9 cellular contexts compared by ENCODE assay signal in genomic region chr19:18109731-18110671, GRCh38. TPM values are rescaled to one million over a fixed set of nuclear protein-coding genes. Genes with fewer than 3 reads are reported as not detected.
DNase-seq lines count a peak whose midpoint lies in the region; ATAC-seq, FAIRE-seq and TF ChIP-seq lines count a peak whose summit lies in the region.
"Had no signal": no experiment of that assay in that cellular context is flagged by ENCODE, and none has a peak within 500 bp of the region (broad histone marks: within the 10 kb centered on the region; RNA-seq: fewer than 3 reads in every experiment).

No MANE protein-coding gene starts in this region.

- in situ Hi-C loops in transverse colon (cut with MboI; ENCODE audit: low pct_ligation_motif_present in 1 of 4, low pct_unique_long_range_greater_than_20kb in 1 of 4, low sequenced_read_pairs in 3 of 4) = no loop called here

- no peaks in the 10 kb centered on the region for H3K9me3 ChIP-seq in naive thymus-derived CD4-positive, alpha-beta T cell (ENCODE audit: control insufficient read depth in 2 of 3, low read length in 3 of 3)
- H3K9me3 ChIP-seq in transverse colon = no peaks in the 10 kb centered on the region

- H3K4me3 ChIP-seq in naive thymus-derived CD4-positive, alpha-beta T cell (ENCODE audit: low read length) = peak overlapping the region; percentile 72
- peak overlapping the region; percentile 44 to 70 (median 58) for H3K4me3 ChIP-seq in transverse colon

- peaks cover 9 to 11% of the 10 kb centered on the region in 2 donors for H3K4me1 ChIP-seq in naive thymus-derived CD4-positive, alpha-beta T cell (ENCODE audit: control insufficient read depth in 2 of 2, insufficient read depth in 2 of 2, low read length in 2 of 2)
- H3K4me1 ChIP-seq in transverse colon = peaks cover 9 to 38% (median 22%) of the 10 kb centered on the region in 4 donors

- no peak for TF ChIP-seq CTCF in transverse colon (IDR thresholded peaks at IDR 0.05)

- no peaks in the 10 kb centered on the region for H3K27me3 ChIP-seq in naive thymus-derived CD4-positive, alpha-beta T cell (ENCODE audit: control insufficient read depth in 2 of 2, insufficient read depth in 2 of 2, low read length in 2 of 2)
- H3K27me3 ChIP-seq in transverse colon = no peaks in the 10 kb centered on the region

- POLR2A ChIA-PET in activated CD4-positive, alpha-beta memory T cell treated with anti-CD3 and anti-CD28 coated beads, Interleukin-2, amount 10 ng/mL, durations not matched to agents 7 days and 5 days (lab: Charles Lee) = interaction anchor here (0.5 to 2.8 kb wide), 6 partner anchors 12 to 102 kb away, joined by 3 to 10 read pairs (median 6); partner anchors contain the start of genes ARRDC2, IL12RB1 and MAST3
- POLR2A ChIA-PET in naive thymus-derived CD4-positive, alpha-beta T cell (lab: Charles Lee) = interaction anchor here (0.7 to 10.7 kb wide), 9 partner anchors 9 to 170 kb away, joined by 3 to 169 read pairs (median 4); partner anchors contain the start of genes IL12RB1 and MAST3

- peak; percentile 51 for ATAC-seq in esophagus mucosa
- peak; percentile 72 for ATAC-seq in naive thymus-derived CD4-positive, alpha-beta T cell
- no peak for ATAC-seq in GM18867 (IDR thresholded peaks at IDR 0.05; ENCODE audit: unreplicated experiment)
- ATAC-seq in GM21717 (IDR thresholded peaks at IDR 0.05; ENCODE audit: unreplicated experiment) = no peak

- no peak for TF ChIP-seq EP300 in transverse colon (IDR thresholded peaks at IDR 0.05; ENCODE audit: low read depth)

- CTCF ChIA-PET in activated CD4-positive, alpha-beta memory T cell treated with anti-CD3 and anti-CD28 coated beads, Interleukin-2, amount 10 ng/mL, durations not matched to agents 7 days and 5 days (lab: Charles Lee) = interaction anchor here (0.6 to 5.3 kb wide), 9 partner anchors 8 to 661 kb away, joined by 3 to 24 read pairs (median 5); partner anchors contain the start of gene MAST3
- CTCF ChIA-PET in naive thymus-derived CD4-positive, alpha-beta T cell (lab: Charles Lee) = interaction anchor here (0.5 to 4.6 kb wide), 10 partner anchors 10 to 239 kb away, joined by 3 to 25 read pairs (median 7); partner anchors contain the start of genes MAST3 and PIK3R2

- intact Hi-C loops in naive thymus-derived CD4-positive, alpha-beta T cell (cut with micrococcal nuclease) = loop anchor here (1.0 to 10.0 kb wide), 3 partner anchors 12 to 415 kb away; partner anchors contain the start of genes ELL (in 1 of the 2) and RPL18A (in 1 of the 2)
- intact Hi-C loops in transverse colon (cut with DNase I; ENCODE audit: low total_unique reads) = loop anchor here (5.0 kb wide), 2 partner anchors 52 to 142 kb away; no protein-coding TSS in a partner anchor

- peak; percentile 45 for TF ChIP-seq POLR2A in transverse colon (IDR thresholded peaks at IDR 0.05)

- peak overlapping the region; percentile 85 for H3K27ac ChIP-seq in naive thymus-derived CD4-positive, alpha-beta T cell (ENCODE audit: low read depth, low read length)
- peak overlapping the region; percentile 80 to 87 (median 84) for H3K27ac ChIP-seq in transverse colon

- H3K27me3 Mint-ChIP-seq in activated CD4-positive, alpha-beta memory T cell treated with anti-CD3 and anti-CD28 coated beads, Interleukin-2, amount 10 ng/mL, durations not matched to agents 7 days and 5 days = peaks cover 6% of the 10 kb centered on the region
- peaks cover 0 to 3% (median 0%) of the 10 kb centered on the region in 5 donors for H3K27me3 Mint-ChIP-seq in naive thymus-derived CD4-positive, alpha-beta T cell

- H3K4me3 Mint-ChIP-seq in activated CD4-positive, alpha-beta memory T cell treated with anti-CD3 and anti-CD28 coated beads, Interleukin-2, amount 10 ng/mL, durations not matched to agents 7 days and 5 days = peak overlapping the region; percentile 69
- peak overlapping the region; percentile 70 to 91 (median 83) for H3K4me3 Mint-ChIP-seq in naive thymus-derived CD4-positive, alpha-beta T cell

- H3K27ac Mint-ChIP-seq in activated CD4-positive, alpha-beta memory T cell treated with anti-CD3 and anti-CD28 coated beads, Interleukin-2, amount 10 ng/mL, durations not matched to agents 7 days and 5 days = no peak overlapping the region
- peak overlapping the region in 7 of 9 donors; percentile 79 to 96 (median 88) for H3K27ac Mint-ChIP-seq in naive thymus-derived CD4-positive, alpha-beta T cell

- H3K36me3 ChIP-seq in naive thymus-derived CD4-positive, alpha-beta T cell (ENCODE audit: control insufficient read depth in 2 of 3, insufficient read depth in 3 of 3, low read length in 3 of 3) = no peaks in the 10 kb centered on the region
- no peaks in the 10 kb centered on the region for H3K36me3 ChIP-seq in transverse colon

- WGBS in transverse colon (ENCODE audit: low coverage in 1 of 2), 2 donors = 1% methylated on average over 25 of the region's 97 CpGs; no CpG with 5 or more reads in 1 of the 2 donors

- peaks cover 26% of the 10 kb centered on the region for H3K4me1 Mint-ChIP-seq in activated CD4-positive, alpha-beta memory T cell treated with anti-CD3 and anti-CD28 coated beads, Interleukin-2, amount 10 ng/mL, durations not matched to agents 7 days and 5 days
- peaks cover 18 to 28% (median 22%) of the 10 kb centered on the region in 7 donors for H3K4me1 Mint-ChIP-seq in naive thymus-derived CD4-positive, alpha-beta T cell

- H3K9me3 Mint-ChIP-seq in activated CD4-positive, alpha-beta memory T cell treated with anti-CD3 and anti-CD28 coated beads, Interleukin-2, amount 10 ng/mL, durations not matched to agents 7 days and 5 days = no peaks in the 10 kb centered on the region
- no peaks in the 10 kb centered on the region for H3K9me3 Mint-ChIP-seq in naive thymus-derived CD4-positive, alpha-beta T cell

- H3K36me3 Mint-ChIP-seq in activated CD4-positive, alpha-beta memory T cell treated with anti-CD3 and anti-CD28 coated beads, Interleukin-2, amount 10 ng/mL, durations not matched to agents 7 days and 5 days (ENCODE audit: low read depth) = no peaks in the 10 kb centered on the region
- peaks cover 0 to 3% (median 0%) of the 10 kb centered on the region in 5 donors for H3K36me3 Mint-ChIP-seq in naive thymus-derived CD4-positive, alpha-beta T cell

- DNase-seq in COLO668 (lab: John Stamatoyannopoulos, UW; ENCODE audit: unreplicated experiment) (peak; percentile 47), HTR-8/SVneo (ENCODE audit: insufficient read length, low spot score) (peak; percentile 49), transverse colon (peak; percentile 77)
- peak; percentile 57 for DNase-seq in activated CD4-positive, alpha-beta memory T cell treated with anti-CD3 and anti-CD28 coated beads, Interleukin-2, amount 10 ng/mL, durations not matched to agents 7 days and 5 days
- peak in 5 of 9 donors; percentile 31 to 72 (median 43) for DNase-seq in naive thymus-derived CD4-positive, alpha-beta T cell

- peak; percentile 65 for FAIRE-seq in HTR-8/SVneo (lab: Jason Lieb, UNC)

RNA-seq across cellular contexts. Expression of gene MAST3, which starts 12.4 kb away (rescaled TPM):
- total RNA-seq in activated CD4-positive, alpha-beta memory T cell treated with anti-CD3 and anti-CD28 coated beads, Interleukin-2, amount 10 ng/mL, durations not matched to agents 7 days and 5 days = 10 to 100 TPM; 29.2 to 29.9 TPM
- total RNA-seq in esophagus mucosa (3.2 TPM), transverse colon (10 to 100 TPM; 27.2 to 53.5 (median 32.7) TPM)
- total RNA-seq in naive thymus-derived CD4-positive, alpha-beta T cell = 10 to 100 TPM; 36.0 to 58.7 (median 50.6) TPM
- polyA plus RNA-seq in naive thymus-derived CD4-positive, alpha-beta T cell = 10 to 100 TPM; 10.2 to 20.3 TPM

RNA-seq across cellular contexts. Expression of gene IL12RB1, which starts 23.3 kb away (rescaled TPM):
- 10 to 100 TPM; 66.1 to 70.6 TPM for total RNA-seq in activated CD4-positive, alpha-beta memory T cell treated with anti-CD3 and anti-CD28 coated beads, Interleukin-2, amount 10 ng/mL, durations not matched to agents 7 days and 5 days
- total RNA-seq in esophagus mucosa (0.36 TPM), transverse colon (1 to 10 TPM in 1 of 4 donors, under 1 TPM in 1, not detected in 2; 0.55 to 2.1 TPM)
- total RNA-seq in naive thymus-derived CD4-positive, alpha-beta T cell = 100 to 1,000 TPM in 1 of 5 experiments, 10 to 100 TPM in 4; 17.7 to 110 (median 25.0) TPM
- 10 to 100 TPM; 17.6 to 24.1 TPM for polyA plus RNA-seq in naive thymus-derived CD4-positive, alpha-beta T cell
- total RNA-seq: NCI-H460 had no signal

RNA-seq across cellular contexts. Expression of gene PIK3R2, which starts 43.0 kb away (rescaled TPM):
- total RNA-seq in activated CD4-positive, alpha-beta memory T cell treated with anti-CD3 and anti-CD28 coated beads, Interleukin-2, amount 10 ng/mL, durations not matched to agents 7 days and 5 days = 10 to 100 TPM; 10.9 to 11.3 TPM
- 35.6 TPM for total RNA-seq in esophagus mucosa
- 10 to 100 TPM; 12.3 to 24.6 (median 16.4) TPM for total RNA-seq in naive thymus-derived CD4-positive, alpha-beta T cell
- polyA plus RNA-seq in naive thymus-derived CD4-positive, alpha-beta T cell = 1 to 10 TPM; 2.2 to 5.1 TPM
- total RNA-seq in transverse colon = 100 to 1,000 TPM in 1 of 4 donors, 10 to 100 TPM in 3; 30.5 to 135 (median 31.2) TPM

Comparison
In these comparisons a context has a peak if more than half of its experiments do, and no peak if none do; other contexts are left out.
1. ATAC-seq: peak in esophagus mucosa (single experiment) and naive thymus-derived CD4-positive, alpha-beta T cell (single experiment); none in GM18867 (single experiment) and GM21717 (single experiment).
2. RNA of gene IL12RB1, which starts 23.3 kb away (total RNA-seq): 66.1 to 70.6 TPM in activated CD4-positive, alpha-beta memory T cell treated with anti-CD3 and anti-CD28 coated beads, Interleukin-2, amount 10 ng/mL, durations not matched to agents 7 days and 5 days and 17.7 to 110 TPM in naive thymus-derived CD4-positive, alpha-beta T cell; 0.55 to 2.1 TPM in transverse colon and 0.36 TPM in esophagus mucosa (single experiment); every median in the first group is over 4 times any median in the second.
3. Peak in every context shown above with its lines, with median percentiles within 50 percentile points of each other: DNase-seq.